In the genomic region with DNA sequence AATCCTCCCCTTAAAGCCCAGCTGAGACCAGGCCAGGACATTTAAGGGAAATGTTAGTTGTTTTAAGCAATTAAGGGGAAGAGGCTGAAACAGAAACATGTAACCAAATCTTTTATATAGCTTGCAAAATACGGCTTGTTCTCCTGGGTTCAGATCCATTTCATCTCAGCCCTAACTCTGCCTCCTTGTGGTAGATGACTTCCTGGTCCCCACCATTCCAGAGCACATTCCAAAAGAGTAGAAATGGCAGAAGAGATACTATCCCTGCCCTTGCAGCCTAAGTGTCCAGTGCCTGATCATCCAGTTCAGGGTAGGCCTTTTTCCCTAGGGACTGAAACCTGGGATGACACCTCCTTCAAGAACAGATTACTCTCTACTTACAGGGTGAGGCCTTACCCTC, we compare ENCODE assay signal across 22 cellular contexts.
DNase-seq lines count a peak whose midpoint lies in the region; ATAC-seq, FAIRE-seq and TF ChIP-seq lines count a peak whose summit lies in the region.
"Had no signal": no experiment of that assay in that cellular context is flagged by ENCODE, and none has a peak within 500 bp of the region (broad histone marks: within the 10 kb centered on the region; RNA-seq: fewer than 3 reads in every experiment).

No MANE protein-coding gene starts in this region.

- H2AFZ ChIP-seq in H9 (ENCODE audit: low read length) (no peak overlapping the region), K562 (ENCODE audit: low read depth, low read length) (0 out of 2 replicates have a peak overlapping the region, but pooled peaks have one; percentile 2)

- H3K18ac ChIP-seq in H9 (ENCODE audit: insufficient read length, low read depth, low read length): no peak overlapping the region

- TF ChIP-seq CTCF in 22Rv1 (IDR thresholded peaks at IDR 0.05): 0 out of 2 replicates have a peak, but pooled peaks have one; percentile 2
- TF ChIP-seq CTCF in H9 (conservative IDR thresholded peaks at IDR 0.05): peak; percentile 50; the same call in 1 of the 3 replicates
- TF ChIP-seq CTCF in K562 (IDR thresholded peaks at IDR 0.05 in 2 of 3, conservative IDR thresholded peaks at IDR 0.05 in 1 of 3; ENCODE audit: insufficient read depth in 2 of 3, low read depth in 1 of 3, low read length in 3 of 3): no peak; a peak in 1 of 6 replicates

- ATAC-seq in K562 (no peak), HG03378 (IDR thresholded peaks at IDR 0.05; ENCODE audit: unreplicated experiment) (no peak)
- ATAC-seq: HCT116 had no signal

- H3K4me2 ChIP-seq in H9 (ENCODE audit: insufficient read depth, insufficient read length, low read length): no peak overlapping the region
- H3K4me2 ChIP-seq in K562 (ENCODE audit: insufficient read depth, low read length): no peak overlapping the region
- H3K4me2 ChIP-seq: KMS-11 had no signal

- H3K9me3 Mint-ChIP-seq in H9: no peaks in the 10 kb centered on the region; a peak in 1 of 5 replicates

- H2BK20ac ChIP-seq in H9 (ENCODE audit: low read depth, low read length, poor library complexity, severe bottlenecking): no peak overlapping the region

- H3K23ac ChIP-seq in H9 (ENCODE audit: insufficient read length, low read depth, low read length): no peak overlapping the region

- H3K56ac ChIP-seq in H9 (ENCODE audit: insufficient read length, low read depth, low read length): no peak overlapping the region

- no peak overlapping the region for H3K4me3 ChIP-seq in K562

- TF ChIP-seq EP300 in K562 (IDR thresholded peaks at IDR 0.05; ENCODE audit: low read length): no peak

- no peaks in the 10 kb centered on the region for H3K4me1 Mint-ChIP-seq in H9

- no peak overlapping the region for H2BK120ac ChIP-seq in H9 (ENCODE audit: low read depth, low read length, poor library complexity, severe bottlenecking)

- H3T11ph ChIP-seq in H9 (ENCODE audit: low read length): no peak overlapping the region

- H3K27ac ChIP-seq in 22Rv1: no peak overlapping the region
- H3K27ac ChIP-seq in H9 (ENCODE audit: insufficient read length, low read depth, low read length): no peak overlapping the region
- no peak overlapping the region for H3K27ac ChIP-seq in K562 (ENCODE audit: extremely low read depth, low read depth, low read length)
- H3K27ac ChIP-seq: KMS-11 had no signal

- DNase-seq in H9 (no peak), K562 (ENCODE audit: extremely low read depth in 1 of 4, low spot score in 3 of 4) (no peak), fibroblast of peridontal ligament (ENCODE audit: extremely low read depth) (peak; percentile 24), NCI-H1930 (lab: John Stamatoyannopoulos, UW) (no peak), foreskin melanocyte (no peak), ecto neural progenitor cell (ENCODE audit: low spot score) (no peak)
- DNase-seq: MV-4-11, NCI-H1105 treated with DMSO at 0.1 percent for 48 hours, NCI-H2081 treated with DMSO at 0.1 percent for 48 hours, NCI-H2171 treated with DMSO at 0.1 percent for 48 hours, NCI-H524 treated with DMSO at 0.1 percent for 48 hours, NCI-H82, OCI-M1, Right ventricle myocardium superior had no signal

- H3K23me2 ChIP-seq in H9 (ENCODE audit: insufficient read length, low read depth, low read length, poor library complexity, severe bottlenecking): no peaks in the 10 kb centered on the region

- BruUV-seq in K562 (replicated peaks; lab: Mats Ljungman, UMichigan): no TSS peak

- no peak overlapping the region for H3K4me3 Mint-ChIP-seq in H9

- H4K8ac ChIP-seq in H9 (replicated peaks; ENCODE audit: insufficient read length, low read depth, low read length): no peak overlapping the region

- H3K79me2 ChIP-seq in H9 (ENCODE audit: insufficient read depth, low read length) (no peaks in the 10 kb centered on the region), K562 (ENCODE audit: control insufficient read depth, insufficient read depth, low read length) (no peaks in the 10 kb centered on the region)

- no peaks in the 10 kb centered on the region for H3K79me1 ChIP-seq in H9 (ENCODE audit: insufficient read depth, low read depth, low read length, poor library complexity, severe bottlenecking)

- H3K4ac ChIP-seq in H9 (ENCODE audit: low read depth, low read length): no peak overlapping the region

- H4K20me1 ChIP-seq in H9 (ENCODE audit: control insufficient read depth, insufficient read depth, insufficient read length) (no peaks in the 10 kb centered on the region), K562 (replicated peaks; ENCODE audit: control insufficient read depth, insufficient read depth, low read length) (no peaks in the 10 kb centered on the region)

- H3K9me1 ChIP-seq in K562 (ENCODE audit: control insufficient read depth, insufficient read depth, low read length): no peaks in the 10 kb centered on the region

- H3K36me3 ChIP-seq in K562 (ENCODE audit: control insufficient read depth, insufficient read depth, low read length): no peaks in the 10 kb centered on the region

- H3K27me3 Mint-ChIP-seq in H9 (ENCODE audit: low read depth): no peaks in the 10 kb centered on the region

- H3K36me3 Mint-ChIP-seq in H9 (ENCODE audit: insufficient read depth in 1 of 3, low read depth in 3 of 3): no peaks in the 10 kb centered on the region

- CTCF ChIA-PET in K562 (lab: Yijun Ruan, JAX; ENCODE audit: low intra/inter-chr PET ratio): interaction anchor here (0.6 kb wide), 1 partner anchor 1619 kb away, joined by 3 read pairs; no protein-coding TSS in a partner anchor

- no peak overlapping the region for H4K5ac ChIP-seq in H9 (ENCODE audit: insufficient read length, low read depth, low read length)

- H2BK5ac ChIP-seq in H9 (ENCODE audit: insufficient read length, low read length): no peak overlapping the region

- TF ChIP-seq RAD21 in K562 (CRISPR knock-in tag; conservative IDR thresholded peaks at IDR 0.05 in 1 of 2, IDR thresholded peaks at IDR 0.05 in 1 of 2): peak in 1 of 2 experiments; percentile 33; a peak in 1 of 4 replicates

- TF ChIP-seq POLR2A in K562 (conservative IDR thresholded peaks at IDR 0.05): no peak

- H3K14ac ChIP-seq in H9 (ENCODE audit: insufficient read depth, low read length): no peak overlapping the region

- H3K9ac ChIP-seq in H9 (ENCODE audit: extremely low read depth, insufficient read length, low read length) (no peak overlapping the region), K562 (ENCODE audit: insufficient read depth in 1 of 2, low read depth in 2 of 2, low read length in 2 of 2) (no peak overlapping the region)
- H3K9ac ChIP-seq: KMS-11 had no signal

- H4K91ac ChIP-seq in H9 (ENCODE audit: insufficient read length, low read depth, low read length): no peak overlapping the region

- H2AK5ac ChIP-seq in H9 (ENCODE audit: insufficient read length, low read length): no peak overlapping the region

- no peaks in the 10 kb centered on the region for H3K4me1 ChIP-seq in H9 (ENCODE audit: insufficient read depth, low read length)
- H3K4me1 ChIP-seq in K562 (replicated peaks in 1 of 2; ENCODE audit: control insufficient read depth in 2 of 2, insufficient read depth in 2 of 2, low read length in 2 of 2): no peaks in the 10 kb centered on the region

- no peak overlapping the region for H2BK15ac ChIP-seq in H9 (ENCODE audit: low read depth, low read length)

- no CpG with 5 or more reads among the region's 1 CpG for WGBS in H9 (ENCODE audit: extremely low coverage, insufficient read length, low lambda C conversion rate)
- 0% methylated on average over 1 of the region's 1 CpG for WGBS in K562 (ENCODE audit: insufficient coverage, low coverage, missing lambda C conversion rate)

- H3K9me3 ChIP-seq in H9 (ENCODE audit: control insufficient read depth, low read depth, low read length): no peaks in the 10 kb centered on the region
- H3K9me3 ChIP-seq in K562 (replicated peaks; ENCODE audit: control insufficient read depth, insufficient read depth, low read depth, low read length): no peaks in the 10 kb centered on the region

- no peak overlapping the region for H2BK12ac ChIP-seq in H9 (ENCODE audit: insufficient read length, low read depth, low read length)

- POLR2A ChIA-PET in K562 (lab: Yijun Ruan, JAX): interaction anchor here (0.7 kb wide), 1 partner anchor 136 kb away, joined by 3 read pairs; no protein-coding TSS in a partner anchor

- intact Hi-C loops in K562 (cut with micrococcal nuclease): no loop called here

- FAIRE-seq in K562 (lab: Jason Lieb, UNC): no peak
- FAIRE-seq: A204.1, G401.6, GM12892, HTR-8/SVneo had no signal

- in situ Hi-C loops in K562 (cut with MboI): no loop called here

- no peaks in the 10 kb centered on the region for H3K27me3 ChIP-seq in H9 (ENCODE audit: insufficient read depth, low read length)
- no peaks in the 10 kb centered on the region for H3K27me3 ChIP-seq in K562 (ENCODE audit: control insufficient read depth in 2 of 2, insufficient read depth in 2 of 2, low read length in 2 of 2)

- H3K27ac Mint-ChIP-seq in H9: no peak overlapping the region; a peak in 1 of 7 replicates

TF ChIP-seq in K562, 482 proteins besides CTCF, POLR2A, EP300 and RAD21 (continues in another document):
- TF ChIP-seq TAL1 (IDR thresholded peaks at IDR 0.05): no peak
- TF ChIP-seq, protein P1, sequence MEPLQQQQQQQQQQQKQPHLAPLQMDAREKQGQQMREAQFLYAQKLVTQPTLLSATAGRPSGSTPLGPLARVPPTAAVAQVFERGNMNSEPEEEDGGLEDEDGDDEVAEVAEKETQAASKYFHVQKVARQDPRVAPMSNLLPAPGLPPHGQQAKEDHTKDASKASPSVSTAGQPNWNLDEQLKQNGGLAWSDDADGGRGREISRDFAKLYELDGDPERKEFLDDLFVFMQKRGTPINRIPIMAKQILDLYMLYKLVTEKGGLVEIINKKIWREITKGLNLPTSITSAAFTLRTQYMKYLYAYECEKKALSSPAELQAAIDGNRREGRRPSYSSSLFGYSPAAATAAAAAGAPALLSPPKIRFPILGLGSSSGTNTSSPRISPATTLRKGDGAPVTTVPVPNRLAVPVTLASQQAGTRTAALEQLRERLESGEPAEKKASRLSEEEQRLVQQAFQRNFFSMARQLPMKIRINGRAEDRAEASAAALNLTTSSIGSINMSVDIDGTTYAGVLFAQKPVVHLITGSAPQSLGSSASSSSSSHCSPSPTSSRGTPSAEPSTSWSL (CRISPR knock-in tag; IDR thresholded peaks at IDR 0.05; ENCODE audit: borderline replicate concordance): no peak
- TF ChIP-seq PCBP1 (IDR thresholded peaks at IDR 0.05; ENCODE audit: low read depth, low read length, poor library complexity, severe bottlenecking): no peak
- no peak for TF ChIP-seq ZNF830 (CRISPR knock-in tag; IDR thresholded peaks at IDR 0.05)
- no peak for TF ChIP-seq ASH1L (IDR thresholded peaks at IDR 0.05; ENCODE audit: borderline replicate concordance, low read depth, partially characterized antibody)
- TF ChIP-seq GABPB2 (CRISPR knock-in tag; conservative IDR thresholded peaks at IDR 0.05): no peak

Comparison
In these comparisons a context has a peak if more than half of its experiments do, and no peak if none do; other contexts are left out.
1. CTCF ChIP-seq: peak in 22Rv1 (single experiment) and H9 (single experiment); none in K562 (0 of 3).